In genomic region chr18:76801567-76802505, GRCh38 we compare ENCODE assay signal across 8 cellular contexts. TPM values are rescaled to one million over a fixed set of nuclear protein-coding genes. Genes with fewer than 3 reads are reported as not detected.
DNase-seq lines count a peak whose midpoint lies in the region; ATAC-seq and TF ChIP-seq lines count a peak whose summit lies in the region.

No MANE protein-coding gene starts in this region.

- H3K27me3 Mint-ChIP-seq in stimulated activated naive B cell treated with anti-CD40 and anti-IgM and Interleukin-4, amounts not matched to agents 10 μg/mL and 1 μg/mL and 100 μg/mL, for 72 hours, result peaks cover 8 to 14% of the 10 kb centered on the region in 2 donors

- H3K36me3 ChIP-seq in ectodermal cell (ENCODE audit: control insufficient read depth, insufficient read depth, low read length) (no peaks in the 10 kb centered on the region), lung (ENCODE audit: control insufficient read depth in 2 of 2, insufficient read depth in 2 of 2, low read length in 2 of 2) (no peaks in the 10 kb centered on the region)

- peak; percentile 74 for TF ChIP-seq CTCF in AG09319 (IDR thresholded peaks at IDR 0.05; ENCODE audit: low read depth, low read length)
- peak; percentile 74 for TF ChIP-seq CTCF in lung (IDR thresholded peaks at IDR 0.05; ENCODE audit: control extremely low read depth, extremely low read depth)

- H3K9me3 ChIP-seq in ectodermal cell (ENCODE audit: control insufficient read depth, low read length), result no peaks in the 10 kb centered on the region
- H3K9me3 ChIP-seq in lung (ENCODE audit: control insufficient read depth in 2 of 2, insufficient read depth in 1 of 2, low read length in 1 of 2), result no peaks in the 10 kb centered on the region

- H3K27ac ChIP-seq in ectodermal cell (ENCODE audit: insufficient read depth, low read depth, low read length, poor library complexity, severe bottlenecking) (no peak overlapping the region), lung (ENCODE audit: low read depth in 1 of 2, low read length in 1 of 2) (no peak overlapping the region)

- peaks cover 2 to 4% of the 10 kb centered on the region in 2 donors for H3K9me3 Mint-ChIP-seq in stimulated activated naive B cell treated with anti-CD40 and anti-IgM and Interleukin-4, amounts not matched to agents 10 μg/mL and 1 μg/mL and 100 μg/mL, for 72 hours

- H3K4me1 ChIP-seq in ectodermal cell (ENCODE audit: control insufficient read depth, insufficient read depth, low read length) (no peaks in the 10 kb centered on the region), lung (ENCODE audit: control insufficient read depth in 2 of 2, insufficient read depth in 2 of 2, low read length in 2 of 2) (no peaks in the 10 kb centered on the region)

- DNase-seq in AG09319 (ENCODE audit: extremely low read depth, low read depth) (no peak), NCI-H2107 treated with DMSO at 0.1 percent for 48 hours (lab: John Stamatoyannopoulos, UW; ENCODE audit: unreplicated experiment) (peak; percentile 24), lung (ENCODE audit: low spot score) (peak; percentile 55)
- DNase-seq in activated CD4-positive, alpha-beta T cell treated with anti-CD3 and anti-CD28 coated beads for 4 hours, result peak; percentile 33 to 39
- DNase-seq in stimulated activated naive B cell treated with anti-CD40 and anti-IgM and Interleukin-4, amounts not matched to agents 10 μg/mL and 1 μg/mL and 100 μg/mL, for 72 hours, result peak; percentile 36

- no peaks in the 10 kb centered on the region for H3K27me3 ChIP-seq in ectodermal cell (ENCODE audit: control insufficient read depth, insufficient read depth, low read length, poor library complexity, severe bottlenecking)
- peaks cover 3% of the 10 kb centered on the region for H3K27me3 ChIP-seq in lung (ENCODE audit: control insufficient read depth, insufficient read depth)

- WGBS in ectodermal cell, 2 experiments, result 39% methylated on average over 61 of the region's 61 CpGs
- 19 to 20% methylated on average over 58 to 61 of the region's 61 CpGs for WGBS in lung, 2 donors

- peak overlapping the region; percentile 73 for H3K27ac Mint-ChIP-seq in stimulated activated naive B cell treated with anti-CD40 and anti-IgM and Interleukin-4, amounts not matched to agents 10 μg/mL and 1 μg/mL and 100 μg/mL, for 72 hours

- H3K4me3 Mint-ChIP-seq in stimulated activated naive B cell treated with anti-CD40 and anti-IgM and Interleukin-4, amounts not matched to agents 10 μg/mL and 1 μg/mL and 100 μg/mL, for 72 hours, result peak overlapping the region; percentile 71 to 82

- H3K4me1 Mint-ChIP-seq in stimulated activated naive B cell treated with anti-CD40 and anti-IgM and Interleukin-4, amounts not matched to agents 10 μg/mL and 1 μg/mL and 100 μg/mL, for 72 hours, result peaks cover 10 to 19% of the 10 kb centered on the region in 2 donors

- H3K4me3 ChIP-seq in ectodermal cell (ENCODE audit: insufficient read depth, low read depth, low read length), result peak overlapping the region; percentile 16
- no peak overlapping the region for H3K4me3 ChIP-seq in lung

- ATAC-seq in GM18520 (IDR thresholded peaks at IDR 0.05; ENCODE audit: unreplicated experiment), result peak; percentile 91
- peak; percentile 98 for ATAC-seq in HG02973 (IDR thresholded peaks at IDR 0.05; ENCODE audit: unreplicated experiment)
- peak; percentile 92 for ATAC-seq in lung (ENCODE audit: insufficient read depth, low FRiP score)
- peak; percentile 96 for ATAC-seq in stimulated activated naive B cell treated with anti-CD40 and anti-IgM and Interleukin-4, amounts not matched to agents 10 μg/mL and 1 μg/mL and 100 μg/mL, for 72 hours (replicated peaks)

- H3K36me3 Mint-ChIP-seq in stimulated activated naive B cell treated with anti-CD40 and anti-IgM and Interleukin-4, amounts not matched to agents 10 μg/mL and 1 μg/mL and 100 μg/mL, for 72 hours, result peaks cover 0 to 7% of the 10 kb centered on the region in 2 donors

RNA-seq across cellular contexts. Expression of gene ZNF236, which starts 20.5 kb away (rescaled TPM):
- 12.7 TPM for polyA plus RNA-seq in ectodermal cell (2013, experiment 1 of 4)
- polyA plus RNA-seq in ectodermal cell (2013, experiment 2 of 4), result 13.2 TPM
- 7.7 TPM for polyA plus RNA-seq in ectodermal cell (2013, experiment 3 of 4)
- polyA plus RNA-seq in ectodermal cell (2013, experiment 4 of 4), result 8.1 TPM
- total RNA-seq in lung, result 10 to 100 TPM; 15.1 to 23.1 TPM
- polyA plus RNA-seq in lung, result 1 to 10 TPM; 2.4 to 2.5 TPM
